In the genomic region with DNA sequence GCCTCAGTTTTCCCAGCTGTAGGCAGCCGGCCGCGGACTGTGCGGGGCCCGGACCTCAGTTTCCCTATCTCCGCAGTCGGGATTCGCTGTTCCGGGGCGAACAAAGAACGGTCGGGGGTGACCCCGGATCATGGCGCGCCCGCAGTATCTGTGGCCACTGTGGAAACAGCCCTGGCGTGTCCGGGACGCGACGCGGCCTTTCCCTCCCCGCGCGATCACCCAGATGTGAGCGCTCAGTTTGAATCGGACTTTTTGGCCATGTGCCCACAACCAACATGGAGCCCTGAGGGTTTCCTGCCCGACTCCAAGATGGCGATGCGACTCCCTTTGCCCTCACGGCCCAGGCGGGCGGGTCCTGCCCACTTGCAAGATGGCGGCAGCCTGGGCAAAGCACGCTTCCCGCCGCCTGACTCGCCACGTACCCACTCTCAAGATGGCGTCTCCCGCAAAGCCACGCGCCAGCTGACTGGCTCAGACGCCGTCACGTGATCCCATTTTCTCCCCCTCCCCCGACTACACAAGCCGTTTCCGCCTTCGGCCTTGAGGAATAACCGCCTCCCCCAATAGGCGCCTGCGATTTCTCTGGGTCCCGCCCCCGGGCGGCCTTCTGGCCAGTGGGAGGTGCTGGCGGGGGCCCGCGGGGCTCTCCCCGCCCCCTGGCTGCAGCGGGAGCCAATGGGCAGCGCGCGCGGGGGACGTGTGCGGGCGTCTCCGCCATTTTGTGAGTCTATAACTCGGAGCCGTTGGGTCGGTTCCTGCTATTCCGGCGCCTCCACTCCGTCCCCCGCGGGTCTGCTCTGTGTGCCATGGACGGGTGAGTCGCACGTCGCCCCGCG, we compare ENCODE assay signal across 1 cellular context.
TF ChIP-seq lines count a peak whose summit lies in the region.

Gene PTBP1, plus strand, starts transcription at position 761 of the 836 bp plus-strand sequence. Its CDS starts 46 bp downstream, at position 807.

TF ChIP-seq in K562, 482 proteins besides CTCF, POLR2A, EP300 and RAD21 (continued from another document and continues in another):
- TF ChIP-seq JUND (IDR thresholded peaks at IDR 0.05; ENCODE audit: borderline replicate concordance, low read depth, low read length) (peak; percentile 58), JUND (tag; IDR thresholded peaks at IDR 0.05; ENCODE audit: borderline replicate concordance, low read depth, low read length) (no peak; the same call in 2 of the 3 replicates), ELF4 (CRISPR knock-in tag; IDR thresholded peaks at IDR 0.05) (peak; percentile 92), ZNF77 (CRISPR knock-in tag; IDR thresholded peaks at IDR 0.05) (no peak), MEF2A (IDR thresholded peaks at IDR 0.05; ENCODE audit: control insufficient read depth, low read depth, low read length) (no peak), ELK1 (CRISPR knock-in tag; IDR thresholded peaks at IDR 0.05) (no peak), ZNF707 (CRISPR knock-in tag; conservative IDR thresholded peaks at IDR 0.05) (no peak), SNIP1 (IDR thresholded peaks at IDR 0.05; ENCODE audit: low read depth) (no peak), ZNF324 (CRISPR knock-in tag; IDR thresholded peaks at IDR 0.05) (no peak), ZBTB34 (CRISPR knock-in tag; IDR thresholded peaks at IDR 0.05) (no peak), ZNF354B (CRISPR knock-in tag; IDR thresholded peaks at IDR 0.05) (no peak), NFE2L1 (tag; IDR thresholded peaks at IDR 0.05; ENCODE audit: borderline replicate concordance, low read depth) (no peak), RBM15 (IDR thresholded peaks at IDR 0.05; ENCODE audit: insufficient read depth, low read length) (no peak), CBX2 (IDR thresholded peaks at IDR 0.05; ENCODE audit: insufficient read depth, low read length, poor library complexity, severe bottlenecking) (no peak), FOXO4 (CRISPR knock-in tag; IDR thresholded peaks at IDR 0.05) (no peak), POLR2H (tag; IDR thresholded peaks at IDR 0.05; ENCODE audit: low read depth) (peak; percentile 94), ZNF263 (CRISPR knock-in tag; IDR thresholded peaks at IDR 0.05; ENCODE audit: borderline replicate concordance) (no peak; the same call in 1 of the 2 replicates), ZNF133 (CRISPR knock-in tag; IDR thresholded peaks at IDR 0.05) (no peak), SMARCA4 (IDR thresholded peaks at IDR 0.05) (no peak), STAG1 (CRISPR knock-in tag; IDR thresholded peaks at IDR 0.05; ENCODE audit: borderline replicate concordance) (no peak), ZNF224 (CRISPR knock-in tag; IDR thresholded peaks at IDR 0.05) (no peak), BRD9 (IDR thresholded peaks at IDR 0.05; ENCODE audit: low read depth, partially characterized antibody) (no peak), CCAR2 (IDR thresholded peaks at IDR 0.05; ENCODE audit: low read depth, low read length) (no peak), PHF21A (IDR thresholded peaks at IDR 0.05; ENCODE audit: borderline replicate concordance, low read depth) (no peak), DNMT1 (IDR thresholded peaks at IDR 0.05) (no peak), BCLAF1 (IDR thresholded peaks at IDR 0.05; ENCODE audit: borderline replicate concordance in 1 of 2, control insufficient read depth in 1 of 2, low read depth in 2 of 2, low read length in 1 of 2) (no peak), ZNF561 (CRISPR knock-in tag; conservative IDR thresholded peaks at IDR 0.05) (no peak)
- TF ChIP-seq, protein P1, sequence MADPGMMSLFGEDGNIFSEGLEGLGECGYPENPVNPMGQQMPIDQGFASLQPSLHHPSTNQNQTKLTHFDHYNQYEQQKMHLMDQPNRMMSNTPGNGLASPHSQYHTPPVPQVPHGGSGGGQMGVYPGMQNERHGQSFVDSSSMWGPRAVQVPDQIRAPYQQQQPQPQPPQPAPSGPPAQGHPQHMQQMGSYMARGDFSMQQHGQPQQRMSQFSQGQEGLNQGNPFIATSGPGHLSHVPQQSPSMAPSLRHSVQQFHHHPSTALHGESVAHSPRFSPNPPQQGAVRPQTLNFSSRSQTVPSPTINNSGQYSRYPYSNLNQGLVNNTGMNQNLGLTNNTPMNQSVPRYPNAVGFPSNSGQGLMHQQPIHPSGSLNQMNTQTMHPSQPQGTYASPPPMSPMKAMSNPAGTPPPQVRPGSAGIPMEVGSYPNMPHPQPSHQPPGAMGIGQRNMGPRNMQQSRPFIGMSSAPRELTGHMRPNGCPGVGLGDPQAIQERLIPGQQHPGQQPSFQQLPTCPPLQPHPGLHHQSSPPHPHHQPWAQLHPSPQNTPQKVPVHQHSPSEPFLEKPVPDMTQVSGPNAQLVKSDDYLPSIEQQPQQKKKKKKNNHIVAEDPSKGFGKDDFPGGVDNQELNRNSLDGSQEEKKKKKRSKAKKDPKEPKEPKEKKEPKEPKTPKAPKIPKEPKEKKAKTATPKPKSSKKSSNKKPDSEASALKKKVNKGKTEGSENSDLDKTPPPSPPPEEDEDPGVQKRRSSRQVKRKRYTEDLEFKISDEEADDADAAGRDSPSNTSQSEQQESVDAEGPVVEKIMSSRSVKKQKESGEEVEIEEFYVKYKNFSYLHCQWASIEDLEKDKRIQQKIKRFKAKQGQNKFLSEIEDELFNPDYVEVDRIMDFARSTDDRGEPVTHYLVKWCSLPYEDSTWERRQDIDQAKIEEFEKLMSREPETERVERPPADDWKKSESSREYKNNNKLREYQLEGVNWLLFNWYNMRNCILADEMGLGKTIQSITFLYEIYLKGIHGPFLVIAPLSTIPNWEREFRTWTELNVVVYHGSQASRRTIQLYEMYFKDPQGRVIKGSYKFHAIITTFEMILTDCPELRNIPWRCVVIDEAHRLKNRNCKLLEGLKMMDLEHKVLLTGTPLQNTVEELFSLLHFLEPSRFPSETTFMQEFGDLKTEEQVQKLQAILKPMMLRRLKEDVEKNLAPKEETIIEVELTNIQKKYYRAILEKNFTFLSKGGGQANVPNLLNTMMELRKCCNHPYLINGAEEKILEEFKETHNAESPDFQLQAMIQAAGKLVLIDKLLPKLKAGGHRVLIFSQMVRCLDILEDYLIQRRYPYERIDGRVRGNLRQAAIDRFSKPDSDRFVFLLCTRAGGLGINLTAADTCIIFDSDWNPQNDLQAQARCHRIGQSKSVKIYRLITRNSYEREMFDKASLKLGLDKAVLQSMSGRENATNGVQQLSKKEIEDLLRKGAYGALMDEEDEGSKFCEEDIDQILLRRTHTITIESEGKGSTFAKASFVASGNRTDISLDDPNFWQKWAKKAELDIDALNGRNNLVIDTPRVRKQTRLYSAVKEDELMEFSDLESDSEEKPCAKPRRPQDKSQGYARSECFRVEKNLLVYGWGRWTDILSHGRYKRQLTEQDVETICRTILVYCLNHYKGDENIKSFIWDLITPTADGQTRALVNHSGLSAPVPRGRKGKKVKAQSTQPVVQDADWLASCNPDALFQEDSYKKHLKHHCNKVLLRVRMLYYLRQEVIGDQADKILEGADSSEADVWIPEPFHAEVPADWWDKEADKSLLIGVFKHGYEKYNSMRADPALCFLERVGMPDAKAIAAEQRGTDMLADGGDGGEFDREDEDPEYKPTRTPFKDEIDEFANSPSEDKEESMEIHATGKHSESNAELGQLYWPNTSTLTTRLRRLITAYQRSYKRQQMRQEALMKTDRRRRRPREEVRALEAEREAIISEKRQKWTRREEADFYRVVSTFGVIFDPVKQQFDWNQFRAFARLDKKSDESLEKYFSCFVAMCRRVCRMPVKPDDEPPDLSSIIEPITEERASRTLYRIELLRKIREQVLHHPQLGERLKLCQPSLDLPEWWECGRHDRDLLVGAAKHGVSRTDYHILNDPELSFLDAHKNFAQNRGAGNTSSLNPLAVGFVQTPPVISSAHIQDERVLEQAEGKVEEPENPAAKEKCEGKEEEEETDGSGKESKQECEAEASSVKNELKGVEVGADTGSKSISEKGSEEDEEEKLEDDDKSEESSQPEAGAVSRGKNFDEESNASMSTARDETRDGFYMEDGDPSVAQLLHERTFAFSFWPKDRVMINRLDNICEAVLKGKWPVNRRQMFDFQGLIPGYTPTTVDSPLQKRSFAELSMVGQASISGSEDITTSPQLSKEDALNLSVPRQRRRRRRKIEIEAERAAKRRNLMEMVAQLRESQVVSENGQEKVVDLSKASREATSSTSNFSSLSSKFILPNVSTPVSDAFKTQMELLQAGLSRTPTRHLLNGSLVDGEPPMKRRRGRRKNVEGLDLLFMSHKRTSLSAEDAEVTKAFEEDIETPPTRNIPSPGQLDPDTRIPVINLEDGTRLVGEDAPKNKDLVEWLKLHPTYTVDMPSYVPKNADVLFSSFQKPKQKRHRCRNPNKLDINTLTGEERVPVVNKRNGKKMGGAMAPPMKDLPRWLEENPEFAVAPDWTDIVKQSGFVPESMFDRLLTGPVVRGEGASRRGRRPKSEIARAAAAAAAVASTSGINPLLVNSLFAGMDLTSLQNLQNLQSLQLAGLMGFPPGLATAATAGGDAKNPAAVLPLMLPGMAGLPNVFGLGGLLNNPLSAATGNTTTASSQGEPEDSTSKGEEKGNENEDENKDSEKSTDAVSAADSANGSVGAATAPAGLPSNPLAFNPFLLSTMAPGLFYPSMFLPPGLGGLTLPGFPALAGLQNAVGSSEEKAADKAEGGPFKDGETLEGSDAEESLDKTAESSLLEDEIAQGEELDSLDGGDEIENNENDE (IDR thresholded peaks at IDR 0.05; ENCODE audit: low read depth, low read length), result no peak
- TF ChIP-seq, protein P2, sequence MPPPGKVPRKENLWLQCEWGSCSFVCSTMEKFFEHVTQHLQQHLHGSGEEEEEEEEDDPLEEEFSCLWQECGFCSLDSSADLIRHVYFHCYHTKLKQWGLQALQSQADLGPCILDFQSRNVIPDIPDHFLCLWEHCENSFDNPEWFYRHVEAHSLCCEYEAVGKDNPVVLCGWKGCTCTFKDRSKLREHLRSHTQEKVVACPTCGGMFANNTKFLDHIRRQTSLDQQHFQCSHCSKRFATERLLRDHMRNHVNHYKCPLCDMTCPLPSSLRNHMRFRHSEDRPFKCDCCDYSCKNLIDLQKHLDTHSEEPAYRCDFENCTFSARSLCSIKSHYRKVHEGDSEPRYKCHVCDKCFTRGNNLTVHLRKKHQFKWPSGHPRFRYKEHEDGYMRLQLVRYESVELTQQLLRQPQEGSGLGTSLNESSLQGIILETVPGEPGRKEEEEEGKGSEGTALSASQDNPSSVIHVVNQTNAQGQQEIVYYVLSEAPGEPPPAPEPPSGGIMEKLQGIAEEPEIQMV (tag; conservative IDR thresholded peaks at IDR 0.05; ENCODE audit: low read depth), result no peak
- TF ChIP-seq, protein P3, sequence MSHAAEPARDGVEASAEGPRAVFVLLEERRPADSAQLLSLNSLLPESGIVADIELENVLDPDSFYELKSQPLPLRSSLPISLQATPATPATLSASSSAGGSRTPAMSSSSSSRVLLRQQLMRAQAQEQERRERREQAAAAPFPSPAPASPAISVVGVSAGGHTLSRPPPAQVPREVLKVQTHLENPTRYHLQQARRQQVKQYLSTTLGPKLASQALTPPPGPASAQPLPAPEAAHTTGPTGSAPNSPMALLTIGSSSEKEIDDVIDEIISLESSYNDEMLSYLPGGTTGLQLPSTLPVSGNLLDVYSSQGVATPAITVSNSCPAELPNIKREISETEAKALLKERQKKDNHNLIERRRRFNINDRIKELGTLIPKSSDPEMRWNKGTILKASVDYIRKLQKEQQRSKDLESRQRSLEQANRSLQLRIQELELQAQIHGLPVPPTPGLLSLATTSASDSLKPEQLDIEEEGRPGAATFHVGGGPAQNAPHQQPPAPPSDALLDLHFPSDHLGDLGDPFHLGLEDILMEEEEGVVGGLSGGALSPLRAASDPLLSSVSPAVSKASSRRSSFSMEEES (CRISPR knock-in tag; IDR thresholded peaks at IDR 0.05), result peak; percentile 100
